ENCODE assay signal across 1 cellular context in the genomic region with DNA sequence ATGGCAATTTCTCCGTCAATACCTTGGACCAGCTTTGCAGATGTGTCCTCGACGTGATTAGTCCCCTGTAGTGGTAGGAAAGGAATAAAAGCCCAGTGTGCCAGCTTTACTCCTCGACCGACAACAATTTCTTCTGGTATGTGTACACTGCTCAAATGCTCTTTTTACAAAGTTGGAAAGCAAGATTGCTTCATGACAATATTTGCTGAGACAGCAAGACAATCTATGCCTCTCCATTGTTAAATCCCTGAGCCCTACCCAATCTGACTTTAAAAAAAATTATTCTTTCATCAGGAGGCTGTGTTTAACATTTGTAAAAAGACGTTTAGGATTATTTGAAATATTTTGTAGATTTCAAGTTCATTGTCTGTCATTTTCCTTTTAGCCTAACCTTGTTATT.
TF ChIP-seq lines count a peak whose summit lies in the region.

No MANE protein-coding gene starts in this region.

TF ChIP-seq in GM23338, 12 proteins besides CTCF, POLR2A, EP300 and RAD21 (continued from another document):
- TF ChIP-seq ZNF462 (CRISPR knock-in tag; IDR thresholded peaks at IDR 0.05) (no peak), ETS1 (IDR thresholded peaks at IDR 0.05) (no peak), POLR2AphosphoS5 (IDR thresholded peaks at IDR 0.05; ENCODE audit: low read depth) (no peak), REST (IDR thresholded peaks at IDR 0.05; ENCODE audit: unreplicated experiment) (no peak)
TF ChIP-seq in GM23338: peak in this region for 0.
